10 cellular contexts compared by ENCODE assay signal in the genomic region with DNA sequence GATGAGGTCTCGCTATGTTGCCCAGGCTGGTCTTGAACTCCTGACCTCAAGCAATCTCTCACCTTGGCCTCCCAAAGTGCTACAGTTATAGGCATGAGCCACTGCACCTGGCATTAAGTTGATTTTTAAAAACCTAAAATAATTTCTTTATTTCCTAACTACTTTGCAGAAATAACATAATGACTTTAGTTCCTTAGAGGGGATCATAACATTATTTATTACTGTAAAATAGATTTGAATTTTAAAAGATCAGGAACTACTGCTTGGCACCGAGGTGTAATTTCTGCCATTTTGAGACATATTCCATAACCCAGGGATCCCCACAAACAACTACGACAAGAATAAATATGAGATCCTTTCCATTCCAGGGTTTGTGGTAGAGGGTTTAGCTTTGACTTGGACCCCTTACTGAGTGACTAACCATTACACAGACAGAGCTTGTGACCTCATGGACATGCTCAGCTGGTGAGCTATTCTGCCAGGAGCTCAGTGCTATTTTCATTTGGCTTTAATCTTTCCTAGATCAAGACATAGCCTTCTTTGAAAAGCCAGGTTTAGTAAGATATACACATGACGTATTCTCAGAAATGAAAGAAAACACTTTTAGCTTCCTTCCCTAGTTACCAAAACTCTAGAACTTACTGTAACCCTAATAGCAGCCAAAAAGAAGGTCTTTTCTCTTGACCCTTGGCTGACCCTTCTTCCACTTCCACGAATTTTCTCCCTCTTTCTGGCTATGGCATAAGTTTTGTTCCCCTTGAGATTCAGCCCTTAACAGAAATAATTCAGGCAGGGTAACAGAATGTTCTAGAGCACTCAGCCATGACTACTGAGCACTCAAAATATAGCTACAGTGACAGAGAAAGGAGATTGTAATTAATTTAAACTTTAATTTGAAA.
A peak's percentile ranks its signal among the peaks of the same experiment; 100 is the strongest.
DNase-seq lines count a peak whose midpoint lies in the region; ATAC-seq and TF ChIP-seq lines count a peak whose summit lies in the region.
"Had no signal": no experiment of that assay in that cellular context is flagged by ENCODE, and none has a peak within 500 bp of the region (broad histone marks: within the 10 kb centered on the region; RNA-seq: fewer than 3 reads in every experiment).

No MANE protein-coding gene starts in this region.

- no peak overlapping the region for H3K4me3 ChIP-seq in AG04450 (ENCODE audit: low read depth, low read length)
- no peak overlapping the region for H3K4me3 ChIP-seq in ovary

- peak; percentile 81 for TF ChIP-seq EP300 in ovary (IDR thresholded peaks at IDR 0.05)

- H3K27me3 ChIP-seq in AG04450 (ENCODE audit: control insufficient read depth, insufficient read depth, low read length) (no peaks in the 10 kb centered on the region), ovary (no peaks in the 10 kb centered on the region)

- no peaks in the 10 kb centered on the region for H3K36me3 ChIP-seq in ovary

- 56 to 64% (median 61%) methylated on average over 5 of the region's 5 CpGs for WGBS in ovary, 3 donors

- H3K4me1 ChIP-seq in ovary (ENCODE audit: insufficient read depth) = peaks cover 5% of the 10 kb centered on the region

- ATAC-seq in GM21390 (IDR thresholded peaks at IDR 0.05; ENCODE audit: unreplicated experiment) (no peak), HG02798 (IDR thresholded peaks at IDR 0.05; ENCODE audit: poor library complexity, unreplicated experiment) (no peak)

- H3K27ac ChIP-seq in AG04450 (ENCODE audit: low read depth, low read length) (peak overlapping the region; percentile 89), ovary (no peak overlapping the region)

- intact Hi-C loops in ovary (cut with DNase I) = no loop called here

- no peak for TF ChIP-seq POLR2A in ovary (IDR thresholded peaks at IDR 0.05)

- CTCF ChIA-PET in AG04450 (lab: Charles Lee) = no interaction called here

- no peak for TF ChIP-seq CTCF in AG04450 (IDR thresholded peaks at IDR 0.05; ENCODE audit: low read depth, low read length)
- TF ChIP-seq CTCF in ovary (IDR thresholded peaks at IDR 0.05) = no peak

- H3K9me3 ChIP-seq in AG04450 (ENCODE audit: control insufficient read depth, insufficient read depth, low read length) (no peaks in the 10 kb centered on the region), ovary (no peaks in the 10 kb centered on the region)

- DNase-seq in AG04450 (ENCODE audit: low read depth, low spot score) (peak; percentile 82), RKO (ENCODE audit: low spot score) (peak; percentile 32), fibroblast of peridontal ligament (ENCODE audit: extremely low read depth) (peak; percentile 84), ovary (peak in 1 of 5 donors; percentile 30), NCI-H1436 treated with DMSO at 0.1 percent for 48 hours (lab: John Stamatoyannopoulos, UW) (no peak), iPS-NIHi7 (ENCODE audit: extremely low spot score) (no peak)
- DNase-seq: activated T-cell treated with anti-CD3 and anti-CD28 coated beads, Interleukin-2, amount 50 U/mL, for 24 hours; NCI-H2171 treated with DMSO at 0.1 percent for 48 hours had no signal

- POLR2A ChIA-PET in AG04450 (lab: Yijun Ruan, JAX) = interaction anchor here (0.8 to 1.3 kb wide), 2 partner anchors 74 to 373 kb away, joined by 3 read pairs; a partner anchor contains a TSS

Comparison
In these comparisons a context has a peak if more than half of its experiments do, and no peak if none do; other contexts are left out.
1. DNase-seq: peak in AG04450 (single experiment), RKO (single experiment) and fibroblast of peridontal ligament (single experiment); none in NCI-H1436 treated with DMSO at 0.1 percent for 48 hours (single experiment) and iPS-NIHi7 (single experiment).